9 cellular contexts compared by ENCODE assay signal in the genomic region with DNA sequence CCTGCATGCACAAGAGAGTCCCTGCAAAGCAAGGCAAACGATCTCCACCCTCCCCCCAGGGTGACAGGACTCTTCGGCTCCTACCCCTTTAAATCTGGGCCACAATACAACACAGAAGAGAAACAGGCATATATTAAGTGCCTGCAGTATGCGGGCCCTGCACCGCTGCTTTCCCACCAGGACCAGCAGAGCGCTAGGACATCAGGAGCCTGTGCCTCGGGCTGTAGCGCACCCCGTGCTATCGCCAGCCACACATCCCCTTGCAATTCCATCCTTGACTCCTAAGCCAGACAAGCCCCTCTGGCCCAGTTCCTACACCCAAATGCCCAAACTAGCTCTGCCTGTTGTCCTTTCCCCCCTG. TPM values are rescaled to one million over a fixed set of nuclear protein-coding genes. Genes with fewer than 3 reads are reported as not detected.
DNase-seq lines count a peak whose midpoint lies in the region; ATAC-seq, FAIRE-seq and TF ChIP-seq lines count a peak whose summit lies in the region.
"Had no signal": no experiment of that assay in that cellular context is flagged by ENCODE, and none has a peak within 500 bp of the region (broad histone marks: within the 10 kb centered on the region; RNA-seq: fewer than 3 reads in every experiment).

No MANE protein-coding gene starts in this region.

- H3K9ac ChIP-seq in H1 (replicated peaks in 1 of 4; ENCODE audit: extremely low read depth in 1 of 4, low read depth in 3 of 4, low read length in 3 of 4) = 0 out of 7 replicates have a peak overlapping the region, but pooled peaks of 1 of the 4 experiments have one; percentile 11

- H3K4ac ChIP-seq in H1 (replicated peaks; ENCODE audit: insufficient read length, low read depth, low read length) = no peak overlapping the region

- no peaks in the 10 kb centered on the region for H4K20me1 ChIP-seq in H1 (replicated peaks in 1 of 2; ENCODE audit: control insufficient read depth in 1 of 2, insufficient read depth in 2 of 2, low read length in 2 of 2)

- no peak for TF ChIP-seq CTCF in H1 (IDR thresholded peaks at IDR 0.05; ENCODE audit: control extremely low read depth in 1 of 3, insufficient read depth in 1 of 3, low read depth in 1 of 3, low read length in 3 of 3)
- no peak for TF ChIP-seq CTCF in thoracic aorta (IDR thresholded peaks at IDR 0.05)

- POLR2A ChIA-PET in H1 (lab: Charles Lee; ENCODE audit: partially characterized antibody) (no interaction called here), T-cell (lab: Charles Lee) (no interaction called here)

- H3K27me3 Mint-ChIP-seq in activated CD8-positive, alpha-beta memory T cell treated with anti-CD3 and anti-CD28 coated beads, Interleukin-2, amount 10 ng/mL, durations not matched to agents 7 days and 5 days = peaks cover 21% of the 10 kb centered on the region
- peaks cover 18 to 23% of the 10 kb centered on the region in 2 donors for H3K27me3 Mint-ChIP-seq in T-cell

- H2AFZ ChIP-seq in H1 (ENCODE audit: low read length) = peak overlapping the region; percentile 93

- H3K27me3 ChIP-seq in H1 (replicated peaks in 1 of 4; ENCODE audit: control insufficient read depth in 3 of 4, extremely low read depth in 1 of 4, insufficient read depth in 3 of 4, low read length in 3 of 4) (no peaks in the 10 kb centered on the region), thoracic aorta (replicated peaks; ENCODE audit: insufficient read depth) (no peaks in the 10 kb centered on the region)

- H3K9me3 ChIP-seq in H1 (ENCODE audit: insufficient read depth in 2 of 2, low read depth in 1 of 2, low read length in 1 of 2) (no peaks in the 10 kb centered on the region), thoracic aorta (no peaks in the 10 kb centered on the region)

- H3K4me1 ChIP-seq in H1 (replicated peaks in 1 of 4; ENCODE audit: control insufficient read depth in 3 of 4, insufficient read depth in 4 of 4, low read length in 3 of 4) = peaks cover 0 to 3% (median 0%) of the 10 kb centered on the region in 4 experiments; a peak in 1 of 7 replicates
- H3K4me1 ChIP-seq in thoracic aorta (ENCODE audit: control insufficient read depth in 1 of 2, low read depth in 2 of 2) = peaks cover 8 to 44% of the 10 kb centered on the region in 2 donors

- TF ChIP-seq POLR2A in H1 (IDR thresholded peaks at IDR 0.05; ENCODE audit: control extremely low read depth in 1 of 2, low read depth in 2 of 2, low read length in 2 of 2) = no peak

- no peak overlapping the region for H2BK120ac ChIP-seq in H1 (replicated peaks; ENCODE audit: low read depth, low read length)

- H3K36me3 Mint-ChIP-seq in activated CD8-positive, alpha-beta memory T cell treated with anti-CD3 and anti-CD28 coated beads, Interleukin-2, amount 10 ng/mL, durations not matched to agents 7 days and 5 days = no peaks in the 10 kb centered on the region
- H3K36me3 Mint-ChIP-seq in T-cell = no peaks in the 10 kb centered on the region

- H3K9me3 Mint-ChIP-seq in activated CD8-positive, alpha-beta memory T cell treated with anti-CD3 and anti-CD28 coated beads, Interleukin-2, amount 10 ng/mL, durations not matched to agents 7 days and 5 days (ENCODE audit: low read depth) = no peaks in the 10 kb centered on the region
- no peaks in the 10 kb centered on the region for H3K9me3 Mint-ChIP-seq in T-cell

- no peak overlapping the region for H3K14ac ChIP-seq in H1 (ENCODE audit: insufficient read length)

- H2AK5ac ChIP-seq in H1 (ENCODE audit: low read depth, low read length) = no peak overlapping the region

- no peak for FAIRE-seq in H1 (lab: Jason Lieb, UNC)

- no peak overlapping the region for H2BK5ac ChIP-seq in H1 (ENCODE audit: low read depth, low read length)

- peaks cover 2% of the 10 kb centered on the region for H3K4me1 Mint-ChIP-seq in activated CD8-positive, alpha-beta memory T cell treated with anti-CD3 and anti-CD28 coated beads, Interleukin-2, amount 10 ng/mL, durations not matched to agents 7 days and 5 days
- H3K4me1 Mint-ChIP-seq in T-cell = peaks cover 4 to 8% (median 5%) of the 10 kb centered on the region in 3 donors

- H4K5ac ChIP-seq in H1 (ENCODE audit: insufficient read length, low read depth, low read length) = no peak overlapping the region

- no peak for TF ChIP-seq EP300 in H1 (IDR thresholded peaks at IDR 0.05; ENCODE audit: borderline replicate concordance in 1 of 2, low read depth in 2 of 2, low read length in 2 of 2)

- H3K56ac ChIP-seq in H1 (replicated peaks; ENCODE audit: insufficient read length, low read depth, low read length) = no peak overlapping the region

- no peaks in the 10 kb centered on the region for H3K36me3 ChIP-seq in H1 (ENCODE audit: control insufficient read depth in 2 of 4, insufficient read depth in 4 of 4, low read length in 3 of 4)
- H3K36me3 ChIP-seq in thoracic aorta = no peaks in the 10 kb centered on the region

- H3K23ac ChIP-seq in H1 (ENCODE audit: insufficient read length) = no peak overlapping the region

- no peak for DNase-seq in activated CD8-positive, alpha-beta memory T cell treated with anti-CD3 and anti-CD28 coated beads, Interleukin-2, amount 10 ng/mL, durations not matched to agents 7 days and 5 days
- DNase-seq in activated CD8-positive, alpha-beta memory T cell treated with anti-CD3 and anti-CD28 coated beads for 24 hours = no peak
- DNase-seq in H1 (ENCODE audit: low read depth in 1 of 2, low spot score in 2 of 2) = no peak
- no peak for DNase-seq in thoracic aorta (ENCODE audit: low spot score)
- DNase-seq in NCI-H1694 treated with DMSO at 0.1 percent for 48 hours (lab: John Stamatoyannopoulos, UW) = no peak
- no peak for DNase-seq in T-cell
- DNase-seq: NCI-H446 treated with DMSO at 0.1 percent for 48 hours had no signal

- H3K79me1 ChIP-seq in H1 (ENCODE audit: low read depth, low read length) = no peaks in the 10 kb centered on the region

- H3K4me3 Mint-ChIP-seq in activated CD8-positive, alpha-beta memory T cell treated with anti-CD3 and anti-CD28 coated beads, Interleukin-2, amount 10 ng/mL, durations not matched to agents 7 days and 5 days = no peak overlapping the region
- H3K4me3 Mint-ChIP-seq in T-cell = peak overlapping the region in 1 of 3 donors; percentile 3

- WGBS in H1 (ENCODE audit: extremely low coverage in 1 of 2, insufficient coverage in 1 of 2, insufficient read length in 1 of 2, insufficient replicate concordance in 2 of 2, low coverage in 1 of 2, low lambda C conversion rate in 2 of 2, missing lambda C conversion rate in 1 of 2), 2 experiments = 49% methylated on average over 9 of the region's 9 CpGs; no CpG with 5 or more reads in 1 of the 2 experiments

- peak overlapping the region in 1 of 2 experiments; percentile 20; a peak in 1 of 4 replicates for H3K4me2 ChIP-seq in H1 (ENCODE audit: insufficient read depth in 1 of 2, low read depth in 2 of 2, low read length in 2 of 2)

- peaks cover 2% of the 10 kb centered on the region for H3K23me2 ChIP-seq in H1 (ENCODE audit: low read depth, low read length)

- peak overlapping the region; percentile 77; the same call in 1 of the 2 replicates for H4K8ac ChIP-seq in H1 (ENCODE audit: extremely low read depth, insufficient read depth, low read length)

- no peaks in the 10 kb centered on the region for H3K79me2 ChIP-seq in H1 (ENCODE audit: control insufficient read depth in 1 of 2, insufficient read depth in 2 of 2, low read length in 2 of 2)

- H4K91ac ChIP-seq in H1 (replicated peaks; ENCODE audit: insufficient read length, low read length) = no peak overlapping the region

- H3K18ac ChIP-seq in H1 (ENCODE audit: extremely low read depth, low read length) = no peak overlapping the region; the same call in 1 of the 2 replicates

- CTCF ChIA-PET in activated CD8-positive, alpha-beta memory T cell treated with anti-CD3 and anti-CD28 coated beads, Interleukin-2, amount 10 ng/mL, durations not matched to agents 7 days and 5 days (lab: Charles Lee) = interaction anchor here (0.8 to 3.9 kb wide), 16 partner anchors 10 to 551 kb away, joined by 3 to 35 read pairs (median 4); no protein-coding TSS in a partner anchor
- CTCF ChIA-PET in H1 (lab: Charles Lee; ENCODE audit: partially characterized antibody) (interaction anchor here (0.8 to 4.2 kb wide), 28 partner anchors 11 to 401 kb away, joined by 3 to 44 read pairs (median 4); no protein-coding TSS in a partner anchor), T-cell (lab: Charles Lee) (interaction anchor here (1.0 to 1.1 kb wide), 2 partner anchors 27 to 548 kb away, joined by 3 read pairs; no protein-coding TSS in a partner anchor)

- H3K27ac ChIP-seq in H1 (ENCODE audit: low read depth, low read length) = no peak overlapping the region
- no peak overlapping the region for H3K27ac ChIP-seq in thoracic aorta

- no peak overlapping the region for H2BK20ac ChIP-seq in H1 (ENCODE audit: low read length)

- no peak overlapping the region for H2BK15ac ChIP-seq in H1 (ENCODE audit: low read length)

- TF ChIP-seq RAD21 in H1 (IDR thresholded peaks at IDR 0.05 in 1 of 2, conservative IDR thresholded peaks at IDR 0.05 in 1 of 2; ENCODE audit: low read depth in 2 of 2, low read length in 2 of 2) = no peak

- ATAC-seq in activated CD8-positive, alpha-beta memory T cell treated with anti-CD3 and anti-CD28 coated beads, Interleukin-2, amount 10 ng/mL, durations not matched to agents 7 days and 5 days = peak; percentile 31
- ATAC-seq in HG03442 (IDR thresholded peaks at IDR 0.05; ENCODE audit: unreplicated experiment) = peak; percentile 6
- ATAC-seq in thoracic aorta (ENCODE audit: insufficient number of reproducible peaks, low FRiP score, low read depth) = no peak
- ATAC-seq in HG03135 (IDR thresholded peaks at IDR 0.05; ENCODE audit: unreplicated experiment) = no peak
- ATAC-seq in T-cell (replicated peaks in 1 of 4) = no peak

- no peak overlapping the region for H3K4me3 ChIP-seq in H1 (ENCODE audit: extremely low read depth in 1 of 4, insufficient read depth in 2 of 4, low read depth in 3 of 4, low read length in 4 of 4)
- H3K4me3 ChIP-seq in thoracic aorta = peak overlapping the region; percentile 65

- no peak overlapping the region for H2BK12ac ChIP-seq in H1 (ENCODE audit: low read depth, low read length)

- no peak overlapping the region for H3K27ac Mint-ChIP-seq in activated CD8-positive, alpha-beta memory T cell treated with anti-CD3 and anti-CD28 coated beads, Interleukin-2, amount 10 ng/mL, durations not matched to agents 7 days and 5 days
- H3K27ac Mint-ChIP-seq in T-cell = no peak overlapping the region

RNA-seq across cellular contexts. Expression of gene GALNT15, which starts 4.1 kb away (rescaled TPM):
- not detected for total RNA-seq in activated CD8-positive, alpha-beta memory T cell treated with anti-CD3 and anti-CD28 coated beads, Interleukin-2, amount 10 ng/mL, durations not matched to agents 7 days and 5 days
- not detected in 2 replicates for total RNA-seq in H1 (2021; fragmentation: NEBNext Ultra II Directional; extraction: Animal tissue kit (Norgen Biotek cat#: 25700))
- polyA plus RNA-seq in H1 (2011; rRNA removed) = 0.02 TPM in 1 of 2 replicates, not detected in the other
- not detected for polyA plus RNA-seq in H1 (2011; cell fraction: cytosol; rRNA removed)
- 0.30 TPM for polyA plus RNA-seq in H1 (2011; cell fraction: nucleus; rRNA removed)
- not detected in 4 replicates for polyA plus RNA-seq in H1 (2012, experiment 1 of 2)
- not detected for polyA plus RNA-seq in H1 (2012, experiment 2 of 2)
- not detected for polyA plus RNA-seq in H1 (2013, experiment 1 of 2)
- 0.04 TPM for polyA plus RNA-seq in H1 (2013, experiment 2 of 2)
- polyA minus RNA-seq in H1 (2011; rRNA and poly(A)+ RNA removed) = 0.06 and 0.12 TPM in 2 replicates
- polyA minus RNA-seq in H1 (2011; cell fraction: cytosol; rRNA and poly(A)+ RNA removed) = not detected
- not detected for polyA minus RNA-seq in H1 (2011; cell fraction: nucleus; rRNA and poly(A)+ RNA removed)
- total RNA-seq in thoracic aorta (100 to 1,000 TPM; 157 to 167 TPM), T-cell (under 1 TPM in 1 of 5 donors, not detected in 4; 0.06 TPM)

Comparison
In these comparisons a context has a peak if more than half of its experiments do, and no peak if none do; other contexts are left out.
1. ATAC-seq: peak in activated CD8-positive, alpha-beta memory T cell treated with anti-CD3 and anti-CD28 coated beads, Interleukin-2, amount 10 ng/mL, durations not matched to agents 7 days and 5 days (single experiment) and HG03442 (single experiment); none in thoracic aorta (single experiment), HG03135 (single experiment) and T-cell (0 of 4).
2. RNA of gene GALNT15, which starts 4.1 kb away (total RNA-seq): 157 to 167 TPM in thoracic aorta; 0.06 TPM in T-cell, not detected in H1 and not detected in activated CD8-positive, alpha-beta memory T cell treated with anti-CD3 and anti-CD28 coated beads, Interleukin-2, amount 10 ng/mL, durations not matched to agents 7 days and 5 days; every median in the first group is over 100 times any median in the second.